8 cellular contexts compared by ENCODE assay signal in the genomic region with DNA sequence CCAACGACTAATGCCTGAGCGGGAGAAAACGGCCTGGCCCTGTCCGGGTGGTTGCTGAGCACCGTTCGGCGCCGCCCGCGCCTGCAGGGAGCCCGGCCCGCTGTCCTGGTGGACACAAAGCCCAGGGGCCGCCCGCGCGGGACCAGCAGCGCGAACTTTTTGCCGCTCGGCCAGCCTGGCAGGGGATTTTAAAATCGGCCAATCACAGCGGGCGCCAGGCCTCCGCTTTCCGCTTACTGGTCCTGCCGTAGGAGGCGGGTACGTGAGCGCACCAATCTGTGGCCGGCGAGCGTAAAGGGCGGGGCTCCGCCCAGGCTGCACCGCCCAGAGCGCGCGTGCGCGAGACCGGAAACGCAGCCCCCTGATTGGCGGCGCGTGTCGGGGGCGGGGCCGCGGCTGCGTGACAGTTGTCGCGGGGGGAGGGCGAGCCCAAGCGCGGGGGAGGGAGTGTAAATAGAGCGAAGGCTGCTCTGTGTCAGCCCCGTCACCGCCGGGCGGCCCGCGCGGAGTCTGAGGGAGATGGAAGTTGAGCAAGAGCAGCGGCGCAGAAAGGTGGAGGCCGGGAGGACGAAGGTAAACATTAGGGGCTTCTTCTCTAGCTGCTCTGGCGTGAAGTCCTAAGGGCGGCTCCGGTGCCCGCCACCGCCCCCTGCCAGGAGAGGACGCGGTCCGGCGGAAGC. TPM values are rescaled to one million over a fixed set of nuclear protein-coding genes. Genes with fewer than 3 reads are reported as not detected.
A peak's percentile ranks its signal among the peaks of the same experiment; 100 is the strongest.
DNase-seq lines count a peak whose midpoint lies in the region; ATAC-seq and TF ChIP-seq lines count a peak whose summit lies in the region.

A gene (minus strand): TSS at position 161 of the 680 bp plus-strand sequence. CDS start 1,132 bp downstream, outside the sequence.
A gene with protein sequence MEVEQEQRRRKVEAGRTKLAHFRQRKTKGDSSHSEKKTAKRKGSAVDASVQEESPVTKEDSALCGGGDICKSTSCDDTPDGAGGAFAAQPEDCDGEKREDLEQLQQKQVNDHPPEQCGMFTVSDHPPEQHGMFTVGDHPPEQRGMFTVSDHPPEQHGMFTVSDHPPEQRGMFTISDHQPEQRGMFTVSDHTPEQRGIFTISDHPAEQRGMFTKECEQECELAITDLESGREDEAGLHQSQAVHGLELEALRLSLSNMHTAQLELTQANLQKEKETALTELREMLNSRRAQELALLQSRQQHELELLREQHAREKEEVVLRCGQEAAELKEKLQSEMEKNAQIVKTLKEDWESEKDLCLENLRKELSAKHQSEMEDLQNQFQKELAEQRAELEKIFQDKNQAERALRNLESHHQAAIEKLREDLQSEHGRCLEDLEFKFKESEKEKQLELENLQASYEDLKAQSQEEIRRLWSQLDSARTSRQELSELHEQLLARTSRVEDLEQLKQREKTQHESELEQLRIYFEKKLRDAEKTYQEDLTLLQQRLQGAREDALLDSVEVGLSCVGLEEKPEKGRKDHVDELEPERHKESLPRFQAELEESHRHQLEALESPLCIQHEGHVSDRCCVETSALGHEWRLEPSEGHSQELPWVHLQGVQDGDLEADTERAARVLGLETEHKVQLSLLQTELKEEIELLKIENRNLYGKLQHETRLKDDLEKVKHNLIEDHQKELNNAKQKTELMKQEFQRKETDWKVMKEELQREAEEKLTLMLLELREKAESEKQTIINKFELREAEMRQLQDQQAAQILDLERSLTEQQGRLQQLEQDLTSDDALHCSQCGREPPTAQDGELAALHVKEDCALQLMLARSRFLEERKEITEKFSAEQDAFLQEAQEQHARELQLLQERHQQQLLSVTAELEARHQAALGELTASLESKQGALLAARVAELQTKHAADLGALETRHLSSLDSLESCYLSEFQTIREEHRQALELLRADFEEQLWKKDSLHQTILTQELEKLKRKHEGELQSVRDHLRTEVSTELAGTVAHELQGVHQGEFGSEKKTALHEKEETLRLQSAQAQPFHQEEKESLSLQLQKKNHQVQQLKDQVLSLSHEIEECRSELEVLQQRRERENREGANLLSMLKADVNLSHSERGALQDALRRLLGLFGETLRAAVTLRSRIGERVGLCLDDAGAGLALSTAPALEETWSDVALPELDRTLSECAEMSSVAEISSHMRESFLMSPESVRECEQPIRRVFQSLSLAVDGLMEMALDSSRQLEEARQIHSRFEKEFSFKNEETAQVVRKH (N-terminal part only) (plus strand): TSS at position 447 of the 680 bp plus-strand sequence. CDS start 73 bp downstream, at position 520.

- H3K27ac Mint-ChIP-seq in CD14-positive monocyte = peak within 1 kb of the TSS; percentile 93 to 99 (median 99)
- H3K27ac Mint-ChIP-seq in dendritic cell treated with granulocyte-macrophage colony-stimulating factor and Interleukin-4, amounts not matched to agents 40 ng/mL and 50 ng/mL, for 4 days = peak within 1 kb of the TSS; percentile 98

- H3K27me3 ChIP-seq in left lung = no peaks in the 10 kb centered on the region

- H3K36me3 ChIP-seq in left lung = peaks cover 0 to 23% of the 10 kb centered on the region in 2 donors

- peak within 1 kb of the TSS; percentile 93 to 97 for H3K27ac ChIP-seq in left lung

- peak; percentile 74 for ATAC-seq in GM19397 (IDR thresholded peaks at IDR 0.05; ENCODE audit: unreplicated experiment)
- ATAC-seq in HG03565 (IDR thresholded peaks at IDR 0.05; ENCODE audit: unreplicated experiment) = peak; percentile 75
- peak; percentile 92 for ATAC-seq in left lung

- peaks cover 17 to 50% of the 10 kb centered on the region in 2 donors for H3K4me1 ChIP-seq in left lung

- no peak for TF ChIP-seq CTCF in CD14-positive monocyte (IDR thresholded peaks at IDR 0.05)
- TF ChIP-seq CTCF in left lung (IDR thresholded peaks at IDR 0.05) = no peak

- DNase-seq in CD14-positive monocyte (ENCODE audit: low spot score) (peak; percentile 97), NCI-H748 treated with DMSO at 0.1 percent for 48 hours (lab: John Stamatoyannopoulos, UW) (peak; percentile 93), left lung (peak; percentile 97 to 98)
- peak; percentile 97 for DNase-seq in activated CD4-positive, alpha-beta T cell treated with anti-CD3 and anti-CD28 coated beads, Interleukin-2, amount 50 U/mL, for 1 hour
- peak; percentile 97 for DNase-seq in stimulated activated CD4-positive, alpha-beta T cell treated with anti-CD3 and anti-CD28 coated beads, Interleukin-2, amount 100 ng/mL, for 4 hours (ENCODE audit: low read depth)

- no peaks in the 10 kb centered on the region for H3K9me3 ChIP-seq in left lung

- H3K4me3 ChIP-seq in left lung = peak within 1 kb of the TSS; percentile 99

- H3K4me1 Mint-ChIP-seq in CD14-positive monocyte = peaks cover 45% of the 10 kb centered on the region
- H3K4me1 Mint-ChIP-seq in dendritic cell treated with granulocyte-macrophage colony-stimulating factor and Interleukin-4, amounts not matched to agents 40 ng/mL and 50 ng/mL, for 4 days (ENCODE audit: low read depth) = peaks cover 45% of the 10 kb centered on the region

- peaks cover 0 to 3% (median 0%) of the 10 kb centered on the region in 3 donors for H3K27me3 Mint-ChIP-seq in CD14-positive monocyte (ENCODE audit: low read depth in 3 of 3)
- no peaks in the 10 kb centered on the region for H3K27me3 Mint-ChIP-seq in dendritic cell treated with granulocyte-macrophage colony-stimulating factor and Interleukin-4, amounts not matched to agents 40 ng/mL and 50 ng/mL, for 4 days

- H3K36me3 Mint-ChIP-seq in CD14-positive monocyte = peaks cover 11 to 24% of the 10 kb centered on the region in 2 donors
- peaks cover 33% of the 10 kb centered on the region for H3K36me3 Mint-ChIP-seq in dendritic cell treated with granulocyte-macrophage colony-stimulating factor and Interleukin-4, amounts not matched to agents 40 ng/mL and 50 ng/mL, for 4 days (ENCODE audit: low read depth)

- H3K9me3 Mint-ChIP-seq in CD14-positive monocyte = peaks cover 0 to 4% (median 0%) of the 10 kb centered on the region in 7 donors
- H3K9me3 Mint-ChIP-seq in dendritic cell treated with granulocyte-macrophage colony-stimulating factor and Interleukin-4, amounts not matched to agents 40 ng/mL and 50 ng/mL, for 4 days = no peaks in the 10 kb centered on the region

- H3K4me3 Mint-ChIP-seq in CD14-positive monocyte = peak within 1 kb of the TSS; percentile 95 to 96
- peak within 1 kb of the TSS; percentile 98 for H3K4me3 Mint-ChIP-seq in dendritic cell treated with granulocyte-macrophage colony-stimulating factor and Interleukin-4, amounts not matched to agents 40 ng/mL and 50 ng/mL, for 4 days

- intact Hi-C loops in CD14-positive monocyte (cut with micrococcal nuclease) = loop anchor here (1.0 to 10.0 kb wide), 7 partner anchors 37 to 139 kb away; a partner anchor contains a TSS
- intact Hi-C loops in dendritic cell treated with granulocyte-macrophage colony-stimulating factor and Interleukin-4, amounts not matched to agents 40 ng/mL and 50 ng/mL, for 4 days (cut with micrococcal nuclease) = loop anchor here (1.0 to 2.0 kb wide), 3 partner anchors 38 to 135 kb away; a partner anchor contains a TSS
- intact Hi-C loops in left lung (cut with DNase I) = no loop called here

RNA-seq across cellular contexts. Expression of the first gene that starts in this region (rescaled TPM):
- polyA plus RNA-seq in CD14-positive monocyte = under 1 TPM; 0.15 to 0.21 TPM
- total RNA-seq in left lung = 1 to 10 TPM; 5.8 to 6.4 TPM

RNA-seq across cellular contexts. Expression of the second gene that starts in this region (rescaled TPM):
- 1 to 10 TPM; 4.2 to 5.1 TPM for polyA plus RNA-seq in CD14-positive monocyte
- total RNA-seq in left lung = 10 to 100 TPM; 25.7 to 33.1 TPM

Comparison
In these comparisons a context has a peak if more than half of its experiments do, and no peak if none do; other contexts are left out.
1. Peak in every context shown above with its lines: DNase-seq, ATAC-seq, H3K4me3 ChIP-seq and H3K27ac ChIP-seq.
2. intact Hi-C loops: an anchor here in CD14-positive monocyte (1.0 to 10.0 kb wide) and dendritic cell treated with granulocyte-macrophage colony-stimulating factor and Interleukin-4, amounts not matched to agents 40 ng/mL and 50 ng/mL, for 4 days (1.0 to 2.0 kb wide); none called in left lung.